Comparison of ENCODE assay signal across 18 cellular contexts in the genomic region with DNA sequence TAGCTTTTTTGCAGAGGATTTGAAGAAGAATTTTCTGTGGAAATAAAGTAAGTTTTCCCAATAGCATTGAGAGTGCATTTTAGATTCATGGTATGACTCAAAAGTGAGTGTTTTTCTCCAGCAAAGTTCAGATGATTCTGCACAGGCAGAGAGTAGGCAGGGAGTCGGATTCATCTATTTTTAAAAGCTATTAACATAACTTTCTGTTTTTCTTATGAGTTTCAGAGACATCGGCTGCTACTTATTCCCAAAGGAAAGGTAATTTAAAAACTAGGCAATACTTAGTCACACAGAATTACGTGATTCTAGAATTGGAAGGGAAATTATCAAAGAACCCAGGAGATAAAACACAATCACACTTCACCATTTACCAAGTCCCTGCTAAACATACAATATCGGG. TPM values are rescaled to one million over a fixed set of nuclear protein-coding genes. Genes with fewer than 3 reads are reported as not detected.
"Had no signal": no experiment of that assay in that cellular context is flagged by ENCODE, and none has a peak within 500 bp of the region (broad histone marks: within the 10 kb centered on the region; RNA-seq: fewer than 3 reads in every experiment).

No MANE protein-coding gene starts in this region.

- H3K36me3 Mint-ChIP-seq: activated CD4-positive, alpha-beta memory T cell treated with anti-CD3 and anti-CD28 coated beads for 36 hours; activated naive CD8-positive, alpha-beta T cell treated with anti-CD3 and anti-CD28 coated beads for 36 hours; immature natural killer cell; natural killer cell had no signal

- H3K27ac Mint-ChIP-seq: activated CD4-positive, alpha-beta memory T cell treated with anti-CD3 and anti-CD28 coated beads for 36 hours; activated naive CD8-positive, alpha-beta T cell treated with anti-CD3 and anti-CD28 coated beads for 36 hours; immature natural killer cell; natural killer cell had no signal

- H3K9me3 Mint-ChIP-seq: activated CD4-positive, alpha-beta memory T cell treated with anti-CD3 and anti-CD28 coated beads for 36 hours; activated naive CD8-positive, alpha-beta T cell treated with anti-CD3 and anti-CD28 coated beads for 36 hours; natural killer cell had no signal

- H3K9me3 ChIP-seq: ascending aorta, prostate gland, right lobe of liver, upper lobe of right lung had no signal

- ATAC-seq: left cardiac atrium, natural killer cell, right lobe of liver, upper lobe of right lung had no signal

- H3K4me3 ChIP-seq: ascending aorta, lung, prostate gland, right lobe of liver, upper lobe of right lung had no signal

- DNase-seq: activated CD4-positive, alpha-beta memory T cell treated with anti-CD3 and anti-CD28 coated beads for 36 hours; activated CD4-positive, alpha-beta T cell treated with anti-CD3 and anti-CD28 coated beads for 1 hour; activated gamma-delta T cell treated with Interleukin-2 at 50 U/mL for 16 hours; activated naive CD8-positive, alpha-beta T cell treated with anti-CD3 and anti-CD28 coated beads for 36 hours; activated T-cell treated with anti-CD3 and anti-CD28 coated beads, Interleukin-2, amount 50 U/mL, for 48 hours; cortex of kidney; effector memory CD4-positive, alpha-beta T cell; immature natural killer cell; left cardiac atrium; natural killer cell; right lobe of liver; stimulated activated CD4-positive, alpha-beta T cell treated with anti-CD3 and anti-CD28 coated beads, Interleukin-12 subunit alpha, Interleukin-12 subunit beta, amount 100 ng/mL, for 4 hours; stimulated activated naive CD4-positive, alpha-beta T cell; SW 1271; upper lobe of right lung had no signal

- H3K27ac ChIP-seq: ascending aorta, prostate gland, right lobe of liver, upper lobe of right lung had no signal

- H3K36me3 ChIP-seq: ascending aorta, prostate gland, right lobe of liver, upper lobe of right lung had no signal

- H3K4me1 ChIP-seq: prostate gland, right lobe of liver had no signal

- H3K4me3 Mint-ChIP-seq: activated CD4-positive, alpha-beta memory T cell treated with anti-CD3 and anti-CD28 coated beads for 36 hours; activated naive CD8-positive, alpha-beta T cell treated with anti-CD3 and anti-CD28 coated beads for 36 hours; immature natural killer cell; natural killer cell had no signal

- H3K27me3 ChIP-seq: ascending aorta, right lobe of liver, upper lobe of right lung had no signal

RNA-seq across cellular contexts. Expression of a gene that starts 4.4 kb away (rescaled TPM):
- total RNA-seq: ascending aorta, natural killer cell had no signal
- polyA plus RNA-seq: immature natural killer cell had no signal
